1 cellular context compared by ENCODE assay signal in the genomic region with DNA sequence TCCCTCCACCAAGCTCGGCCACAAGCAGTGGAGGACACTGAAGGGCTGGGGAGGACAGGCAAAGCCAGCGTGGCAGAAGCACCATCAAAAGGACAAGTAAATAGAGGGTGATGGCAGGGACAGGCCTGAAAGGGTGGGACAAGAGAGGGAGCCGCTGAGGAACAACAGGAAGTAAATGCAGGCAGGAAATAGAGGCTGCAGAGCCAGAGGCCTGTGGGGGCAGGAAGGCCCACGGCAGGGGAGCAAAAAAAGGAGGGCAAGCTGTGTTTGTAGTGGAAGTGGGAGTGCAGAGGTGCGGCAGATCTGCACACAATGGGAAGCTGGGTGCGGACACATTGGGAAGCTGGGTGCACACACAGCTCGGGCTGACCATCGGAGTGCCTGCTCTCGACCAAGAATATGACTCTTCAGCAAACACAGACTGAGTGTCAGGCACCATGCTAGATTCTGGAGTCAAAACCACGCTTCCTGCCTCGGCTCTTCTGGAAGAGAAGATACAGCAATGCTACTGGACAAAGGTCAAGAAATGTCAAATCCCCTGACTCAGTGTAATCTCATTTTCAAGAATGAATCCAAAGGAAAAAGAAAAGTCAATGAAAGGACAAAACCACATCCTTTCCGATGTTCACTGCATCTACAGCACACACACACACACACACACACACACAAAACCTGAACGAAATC.
TF ChIP-seq lines count a peak whose summit lies in the region.

No MANE protein-coding gene starts in this region.

TF ChIP-seq in K562, 482 proteins besides CTCF, POLR2A, EP300 and RAD21 (continued from another document and continues in another):
- TF ChIP-seq NR3C1 (CRISPR knock-in tag; IDR thresholded peaks at IDR 0.05) (no peak), HCFC1 (IDR thresholded peaks at IDR 0.05; ENCODE audit: low read depth, low read length) (no peak), CBFA2T2 (conservative IDR thresholded peaks at IDR 0.05) (peak; percentile 41), TAF1 (IDR thresholded peaks at IDR 0.05; ENCODE audit: control insufficient read depth, extremely low read depth, insufficient read depth, low read length, severe bottlenecking) (no peak), SOX6 (IDR thresholded peaks at IDR 0.05) (no peak), ELF4 (CRISPR knock-in tag; IDR thresholded peaks at IDR 0.05) (no peak), DEAF1 (CRISPR knock-in tag; IDR thresholded peaks at IDR 0.05) (no peak), THRB (CRISPR knock-in tag; conservative IDR thresholded peaks at IDR 0.05) (0 out of 2 replicates have a peak, but pooled peaks have one; percentile 49), POLR2AphosphoS2 (IDR thresholded peaks at IDR 0.05; ENCODE audit: low read length) (no peak), ZC3H4 (CRISPR knock-in tag; IDR thresholded peaks at IDR 0.05; ENCODE audit: borderline replicate concordance) (no peak), TEAD4 (IDR thresholded peaks at IDR 0.05; ENCODE audit: low read length) (peak; percentile 46; the same call in 1 of the 2 replicates), TEAD4 (CRISPR knock-in tag; IDR thresholded peaks at IDR 0.05; ENCODE audit: borderline replicate concordance) (no peak), HDAC8 (tag; IDR thresholded peaks at IDR 0.05) (no peak), SIRT6 (IDR thresholded peaks at IDR 0.05; ENCODE audit: low read depth, low read length) (no peak), ELK3 (CRISPR knock-in tag; IDR thresholded peaks at IDR 0.05) (no peak), ILF3 (IDR thresholded peaks at IDR 0.05; ENCODE audit: borderline replicate concordance) (no peak), DPF2 (IDR thresholded peaks at IDR 0.05) (no peak; the same call in 1 of the 2 replicates), ARID3A (IDR thresholded peaks at IDR 0.05; ENCODE audit: borderline replicate concordance, low read depth, low read length) (no peak), ZNF274 (IDR thresholded peaks at IDR 0.05; ENCODE audit: borderline replicate concordance, low read depth, low read length) (no peak), BCOR (IDR thresholded peaks at IDR 0.05) (no peak), DMBX1 (CRISPR knock-in tag; IDR thresholded peaks at IDR 0.05; ENCODE audit: borderline replicate concordance) (peak; percentile 9; the same call in 1 of the 2 replicates), RCOR1 (IDR thresholded peaks at IDR 0.05; ENCODE audit: borderline replicate concordance in 1 of 2, low read depth in 2 of 2, low read length in 2 of 2) (no peak), HMG20A (CRISPR knock-in tag; conservative IDR thresholded peaks at IDR 0.05) (no peak), KAT7 (CRISPR knock-in tag; IDR thresholded peaks at IDR 0.05; ENCODE audit: borderline replicate concordance) (no peak), KLF13 (tag; IDR thresholded peaks at IDR 0.05; ENCODE audit: borderline replicate concordance, low read depth) (no peak), NR2C1 (IDR thresholded peaks at IDR 0.05) (no peak), NR2C1 (tag; IDR thresholded peaks at IDR 0.05) (no peak), SMARCA4 (IDR thresholded peaks at IDR 0.05) (peak; percentile 43; the same call in 1 of the 2 replicates), KHSRP (IDR thresholded peaks at IDR 0.05) (no peak), TRIM24 (IDR thresholded peaks at IDR 0.05) (no peak), SLC30A9 (CRISPR knock-in tag; IDR thresholded peaks at IDR 0.05) (no peak), CCNT2 (IDR thresholded peaks at IDR 0.05; ENCODE audit: borderline replicate concordance, extremely low read depth, insufficient read length, low read depth, low read length) (no peak), TCF3 (CRISPR knock-in tag; IDR thresholded peaks at IDR 0.05) (peak; percentile 66), CBX2 (IDR thresholded peaks at IDR 0.05; ENCODE audit: insufficient read depth, low read length, poor library complexity, severe bottlenecking) (no peak), NFYB (IDR thresholded peaks at IDR 0.05; ENCODE audit: extremely low read depth, insufficient read length) (no peak), ZNF277 (CRISPR knock-in tag; IDR thresholded peaks at IDR 0.05; ENCODE audit: borderline replicate concordance) (no peak), PHF20 (IDR thresholded peaks at IDR 0.05; ENCODE audit: partially characterized antibody) (no peak), GATAD2B (IDR thresholded peaks at IDR 0.05; ENCODE audit: borderline replicate concordance) (no peak), KAT2B (IDR thresholded peaks at IDR 0.05; ENCODE audit: low read depth, low read length) (no peak), PHF8 (IDR thresholded peaks at IDR 0.05; ENCODE audit: borderline replicate concordance, low read length) (no peak), TAL1 (IDR thresholded peaks at IDR 0.05) (peak; percentile 30; the same call in 1 of the 2 replicates), PKNOX1 (IDR thresholded peaks at IDR 0.05) (no peak), PYGO2 (tag; IDR thresholded peaks at IDR 0.05) (no peak), NUFIP1 (IDR thresholded peaks at IDR 0.05; ENCODE audit: partially characterized antibody) (no peak), ZNF124 (CRISPR knock-in tag; IDR thresholded peaks at IDR 0.05) (no peak), ZNF785 (CRISPR knock-in tag; IDR thresholded peaks at IDR 0.05) (no peak)
- TF ChIP-seq, protein P1, sequence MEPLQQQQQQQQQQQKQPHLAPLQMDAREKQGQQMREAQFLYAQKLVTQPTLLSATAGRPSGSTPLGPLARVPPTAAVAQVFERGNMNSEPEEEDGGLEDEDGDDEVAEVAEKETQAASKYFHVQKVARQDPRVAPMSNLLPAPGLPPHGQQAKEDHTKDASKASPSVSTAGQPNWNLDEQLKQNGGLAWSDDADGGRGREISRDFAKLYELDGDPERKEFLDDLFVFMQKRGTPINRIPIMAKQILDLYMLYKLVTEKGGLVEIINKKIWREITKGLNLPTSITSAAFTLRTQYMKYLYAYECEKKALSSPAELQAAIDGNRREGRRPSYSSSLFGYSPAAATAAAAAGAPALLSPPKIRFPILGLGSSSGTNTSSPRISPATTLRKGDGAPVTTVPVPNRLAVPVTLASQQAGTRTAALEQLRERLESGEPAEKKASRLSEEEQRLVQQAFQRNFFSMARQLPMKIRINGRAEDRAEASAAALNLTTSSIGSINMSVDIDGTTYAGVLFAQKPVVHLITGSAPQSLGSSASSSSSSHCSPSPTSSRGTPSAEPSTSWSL (CRISPR knock-in tag; IDR thresholded peaks at IDR 0.05; ENCODE audit: borderline replicate concordance) = no peak
- TF ChIP-seq, protein P2, sequence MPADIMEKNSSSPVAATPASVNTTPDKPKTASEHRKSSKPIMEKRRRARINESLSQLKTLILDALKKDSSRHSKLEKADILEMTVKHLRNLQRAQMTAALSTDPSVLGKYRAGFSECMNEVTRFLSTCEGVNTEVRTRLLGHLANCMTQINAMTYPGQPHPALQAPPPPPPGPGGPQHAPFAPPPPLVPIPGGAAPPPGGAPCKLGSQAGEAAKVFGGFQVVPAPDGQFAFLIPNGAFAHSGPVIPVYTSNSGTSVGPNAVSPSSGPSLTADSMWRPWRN (IDR thresholded peaks at IDR 0.05; ENCODE audit: low read depth) = no peak
- TF ChIP-seq, protein P3, sequence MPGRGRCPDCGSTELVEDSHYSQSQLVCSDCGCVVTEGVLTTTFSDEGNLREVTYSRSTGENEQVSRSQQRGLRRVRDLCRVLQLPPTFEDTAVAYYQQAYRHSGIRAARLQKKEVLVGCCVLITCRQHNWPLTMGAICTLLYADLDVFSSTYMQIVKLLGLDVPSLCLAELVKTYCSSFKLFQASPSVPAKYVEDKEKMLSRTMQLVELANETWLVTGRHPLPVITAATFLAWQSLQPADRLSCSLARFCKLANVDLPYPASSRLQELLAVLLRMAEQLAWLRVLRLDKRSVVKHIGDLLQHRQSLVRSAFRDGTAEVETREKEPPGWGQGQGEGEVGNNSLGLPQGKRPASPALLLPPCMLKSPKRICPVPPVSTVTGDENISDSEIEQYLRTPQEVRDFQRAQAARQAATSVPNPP (IDR thresholded peaks at IDR 0.05; ENCODE audit: borderline replicate concordance, insufficient read depth, insufficient read length) = no peak
- TF ChIP-seq, protein P4, sequence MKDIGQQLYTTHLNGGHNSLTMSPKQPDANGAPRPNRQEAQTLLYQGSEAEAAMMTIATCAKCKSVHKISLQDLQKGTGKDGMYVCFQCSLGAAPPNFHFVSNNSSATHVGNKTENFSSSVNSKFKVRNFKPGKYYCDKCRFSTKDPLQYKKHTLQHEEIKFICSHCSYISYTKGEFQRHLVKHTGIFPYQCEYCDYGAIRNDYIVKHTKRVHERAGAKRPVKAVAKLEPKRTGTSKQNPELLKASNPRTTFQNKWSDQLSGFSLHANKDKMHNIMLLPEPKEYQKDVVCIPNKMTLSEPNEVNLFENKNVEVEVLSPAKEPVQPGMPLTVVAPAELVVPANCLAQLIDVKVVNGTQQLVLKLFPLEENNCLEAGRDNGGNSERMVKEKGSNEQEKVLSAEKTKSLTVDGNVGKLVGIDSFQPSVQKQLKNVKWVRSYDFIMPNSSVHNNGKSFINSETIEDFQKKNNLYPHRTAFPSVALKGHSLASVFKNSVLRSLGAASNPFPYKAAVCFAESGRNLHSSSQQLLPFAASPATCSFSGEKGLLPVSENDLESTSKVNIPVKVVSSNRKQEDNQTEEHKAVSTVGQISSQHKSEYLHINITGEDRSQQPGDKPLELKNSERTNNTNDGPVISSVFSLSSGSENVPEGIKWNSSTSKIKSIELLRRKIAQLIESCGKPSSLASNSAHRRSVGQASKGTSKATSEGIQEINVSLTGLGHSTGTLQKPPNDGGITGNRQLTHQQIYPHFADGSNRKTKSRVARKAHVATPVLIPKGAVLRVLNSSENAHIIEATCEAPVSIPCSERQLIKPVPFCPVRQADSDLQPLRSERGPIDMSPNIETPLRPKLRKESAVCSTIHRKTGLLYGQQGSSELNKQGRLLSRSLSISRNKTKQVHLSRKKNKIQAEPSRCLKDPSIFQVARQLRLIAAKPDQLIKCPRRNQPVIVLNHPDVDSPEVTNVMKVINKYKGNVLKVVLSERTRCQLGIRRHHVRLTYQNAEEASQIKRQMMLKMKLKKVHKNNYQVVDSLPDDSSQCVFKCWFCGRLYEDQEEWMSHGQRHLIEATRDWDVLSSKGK (CRISPR knock-in tag; IDR thresholded peaks at IDR 0.05) = no peak
